9 cellular contexts compared by ENCODE assay signal in the genomic region with DNA sequence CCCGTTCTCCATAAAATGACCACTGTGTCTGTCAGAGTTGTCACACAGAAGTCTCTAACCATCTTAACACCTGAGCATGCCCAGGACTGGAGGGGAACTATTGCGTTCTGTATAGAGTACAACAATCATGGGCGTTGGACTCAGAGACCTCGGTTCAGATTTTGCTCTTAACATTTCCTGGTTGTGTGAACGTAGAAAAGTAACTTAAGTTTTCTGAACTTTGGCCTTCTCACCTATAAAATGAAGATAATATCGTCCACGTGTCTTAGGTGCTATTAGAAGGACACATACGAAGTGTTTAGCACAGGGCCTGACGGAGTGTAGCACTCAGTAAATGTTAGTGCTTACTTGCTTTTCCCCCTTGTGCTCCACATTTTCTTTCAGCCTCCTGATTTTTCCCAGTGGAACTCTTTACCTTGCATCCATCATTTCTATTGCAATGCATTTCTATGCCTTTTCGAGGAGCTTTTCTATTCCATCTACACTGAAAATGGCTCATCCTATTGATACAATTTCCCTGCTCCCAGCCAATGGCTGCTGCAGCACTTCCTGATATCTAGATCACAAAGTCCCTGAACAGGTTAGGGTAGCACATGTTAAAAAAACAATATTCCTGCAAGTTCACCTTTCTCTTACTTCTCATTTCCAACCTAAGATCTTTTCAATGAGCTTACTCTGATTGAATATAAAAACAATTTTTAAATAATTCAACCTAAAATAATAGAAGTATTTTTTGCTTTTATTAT. TPM values are rescaled to one million over a fixed set of nuclear protein-coding genes. Genes with fewer than 3 reads are reported as not detected.
"Had no signal": no experiment of that assay in that cellular context is flagged by ENCODE, and none has a peak within 500 bp of the region (broad histone marks: within the 10 kb centered on the region; RNA-seq: fewer than 3 reads in every experiment).

No MANE protein-coding gene starts in this region.

- H3K27ac ChIP-seq: HL-60 had no signal

- FAIRE-seq: H1, H54, HepG2 had no signal

- DNase-seq: H9, HCEC 1CT had no signal

- H3K4me3 ChIP-seq: GM23338 had no signal

- ATAC-seq: GM23338, HepG2 had no signal

RNA-seq across cellular contexts. Expression of a gene that starts 22.7 kb away (rescaled TPM):
- total RNA-seq: HT1080 had no signal
- polyA plus RNA-seq: IgD-negative memory B cell had no signal
